ENCODE assay signal across 25 cellular contexts in the genomic region with DNA sequence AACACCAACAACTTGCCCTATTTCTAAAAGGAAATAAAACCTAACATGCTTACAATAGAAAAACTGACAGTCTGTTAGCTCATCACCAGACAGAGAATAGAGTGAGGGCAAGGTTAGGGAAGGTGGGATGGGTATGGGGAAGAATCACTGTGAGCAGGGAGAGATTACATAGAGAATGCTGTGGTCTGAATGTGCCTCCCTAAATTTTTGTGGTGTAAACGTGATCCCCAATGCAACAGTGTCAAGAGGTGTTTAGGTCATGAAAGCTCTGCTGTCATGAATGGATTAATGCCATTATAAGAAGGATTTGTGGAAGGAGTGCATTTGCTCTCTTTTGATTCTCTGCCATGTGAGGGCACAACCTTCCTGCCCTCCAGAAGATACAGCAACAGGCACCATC.
DNase-seq lines count a peak whose midpoint lies in the region; TF ChIP-seq lines count a peak whose summit lies in the region.
"Had no signal": no experiment of that assay in that cellular context is flagged by ENCODE, and none has a peak within 500 bp of the region (broad histone marks: within the 10 kb centered on the region; RNA-seq: fewer than 3 reads in every experiment).

No MANE protein-coding gene starts in this region.

- H3K27me3 ChIP-seq in Loucy (ENCODE audit: insufficient read depth, low read length, poor library complexity, severe bottlenecking): no peaks in the 10 kb centered on the region
- no peaks in the 10 kb centered on the region for H3K27me3 ChIP-seq in neuronal stem cell (ENCODE audit: control insufficient read depth in 3 of 3, insufficient read depth in 3 of 3, low read depth in 1 of 3, low read length in 3 of 3)
- H3K27me3 ChIP-seq: BLaER1 had no signal

- H3K14ac ChIP-seq in neuronal stem cell (ENCODE audit: low read length): no peak overlapping the region

- no peak overlapping the region for H3K9ac ChIP-seq in Loucy (ENCODE audit: low read depth, low read length, poor library complexity, severe bottlenecking)
- H3K9ac ChIP-seq in neuronal stem cell (ENCODE audit: low read depth, low read length, poor library complexity): peak overlapping the region; percentile 5
- H3K9ac ChIP-seq: BLaER1, KMS-11 had no signal

- DNase-seq in AG10803 (ENCODE audit: low read depth) (peak; percentile 25), chondrocyte (ENCODE audit: low spot score) (no peak), neuronal stem cell (ENCODE audit: low spot score) (no peak), SKM-1 (lab: John Stamatoyannopoulos, UW; ENCODE audit: unreplicated experiment) (no peak), G401 (ENCODE audit: low spot score) (no peak), NOMO-1 treated with DMSO at 0.1 percent for 48 hours (lab: John Stamatoyannopoulos, UW; ENCODE audit: unreplicated experiment) (no peak), iPS-NIHi7 (ENCODE audit: extremely low spot score) (no peak)
- DNase-seq: ACHN; activated CD4-positive, alpha-beta T cell treated with anti-CD3 and anti-CD28 coated beads for 4 hours; activated naive CD4-positive, alpha-beta T cell treated with Interleukin-2 at 50 U/mL for 16 hours; activated T-cell treated with anti-CD3 and anti-CD28 coated beads, Interleukin-2, amount 50 U/mL, for 72 hours; DMS79 treated with DMSO at 0.1 percent for 48 hours; natural killer cell; NCI-H1930; NCI-H2227 treated with DMSO at 0.1 percent for 48 hours; NCI-H69; RPMI8226; stimulated activated CD4-positive, alpha-beta T cell treated with anti-CD3 and anti-CD28 coated beads, Interleukin-1b, Interleukin-23, amount 100 ng/mL, for 48 hours had no signal

- no CpG with 5 or more reads among the region's 1 CpG for WGBS in neuronal stem cell (ENCODE audit: extremely low coverage in 2 of 2, insufficient read length in 2 of 2, insufficient replicate concordance in 1 of 2), 2 donors

- H3K4me2 ChIP-seq in Loucy (ENCODE audit: low read depth, low read length, poor library complexity, severe bottlenecking) (peak overlapping the region; percentile 22), neuronal stem cell (ENCODE audit: insufficient read depth, low read length, poor library complexity, severe bottlenecking) (no peak overlapping the region)
- H3K4me2 ChIP-seq: BLaER1, KMS-11 had no signal

- H3K4me3 Mint-ChIP-seq in chondrocyte (ENCODE audit: unreplicated experiment): no peak overlapping the region
- H3K4me3 Mint-ChIP-seq: activated T-cell treated with anti-CD3 and anti-CD28 coated beads, Interleukin-2, amount 50 U/mL, for 72 hours; central memory CD8-positive, alpha-beta T cell; natural killer cell; T-helper 2 cell treated with Interferon-gamma antibody and Interleukin-4, amounts not matched to agents 5 μg/mL and 100 μg/mL, for 36 hours had no signal

- H3K4me3 ChIP-seq in AG10803 (ENCODE audit: low read length) (no peak overlapping the region), Loucy (ENCODE audit: low read length, poor library complexity, severe bottlenecking) (no peak overlapping the region), neuronal stem cell (ENCODE audit: low read length in 2 of 2) (no peak overlapping the region)
- H3K4me3 ChIP-seq: BLaER1, SK-N-MC, skin epidermis had no signal

- H3K36me3 ChIP-seq in Loucy (ENCODE audit: insufficient read depth, low read length) (no peaks in the 10 kb centered on the region), neuronal stem cell (replicated peaks in 1 of 2; ENCODE audit: control insufficient read depth in 2 of 2, insufficient read depth in 2 of 2, low read length in 2 of 2) (peaks cover 3 to 26% of the 10 kb centered on the region in 2 donors)

- in situ Hi-C loops in G401 (cut with HindIII; ENCODE audit: low sequenced_read_pairs): no loop called here

- peaks cover 8% of the 10 kb centered on the region for H3K36me3 Mint-ChIP-seq in chondrocyte (ENCODE audit: low read depth)
- H3K36me3 Mint-ChIP-seq: natural killer cell had no signal

- H3K27me3 Mint-ChIP-seq in chondrocyte (ENCODE audit: low read depth): no peaks in the 10 kb centered on the region

- H3K9me2 ChIP-seq in Loucy (replicated peaks; ENCODE audit: low read depth, low read length): no peaks in the 10 kb centered on the region

- H3K4me1 ChIP-seq in Loucy (ENCODE audit: insufficient read depth, low read length, poor library complexity, severe bottlenecking): no peaks in the 10 kb centered on the region
- H3K4me1 ChIP-seq in neuronal stem cell (ENCODE audit: control insufficient read depth in 2 of 2, insufficient read depth in 1 of 2, low read depth in 1 of 2, low read length in 2 of 2): peaks cover 16 to 29% of the 10 kb centered on the region in 2 donors
- H3K4me1 ChIP-seq: BLaER1 had no signal

- H3K18ac ChIP-seq in neuronal stem cell (ENCODE audit: low read length): no peak overlapping the region

- H2BK120ac ChIP-seq in neuronal stem cell (ENCODE audit: low read depth, low read length): no peak overlapping the region

- no peak overlapping the region for H4K8ac ChIP-seq in neuronal stem cell (ENCODE audit: low read depth, low read length)

- H3K79me2 ChIP-seq in Loucy (ENCODE audit: insufficient read depth, low read length): no peaks in the 10 kb centered on the region

- H2AK5ac ChIP-seq in neuronal stem cell (ENCODE audit: low read depth, low read length): no peak overlapping the region

- no peak overlapping the region for H3K23ac ChIP-seq in neuronal stem cell (ENCODE audit: low read depth, low read length, poor library complexity)

- TF ChIP-seq CTCF in AG10803 (conservative IDR thresholded peaks at IDR 0.05; ENCODE audit: low read length) (no peak), Loucy (conservative IDR thresholded peaks at IDR 0.05; ENCODE audit: low read length) (no peak), chondrocyte (IDR thresholded peaks at IDR 0.05) (no peak)

- H2AFZ ChIP-seq in Loucy (ENCODE audit: low read length) (no peak overlapping the region; the same call in 1 of the 2 replicates), neuronal stem cell (ENCODE audit: low read length) (no peak overlapping the region)

- no peaks in the 10 kb centered on the region for H3F3A ChIP-seq in Loucy (ENCODE audit: low read depth)

- H2BK5ac ChIP-seq in neuronal stem cell (ENCODE audit: low read length): no peak overlapping the region

- H3K79me1 ChIP-seq in neuronal stem cell (ENCODE audit: low read depth, low read length): no peaks in the 10 kb centered on the region

- no peak overlapping the region for H4K91ac ChIP-seq in neuronal stem cell (ENCODE audit: low read depth, low read length, poor library complexity)

- H3K9me3 ChIP-seq in Loucy (ENCODE audit: insufficient read depth, low read depth, low read length): no peaks in the 10 kb centered on the region
- peaks cover 8 to 21% of the 10 kb centered on the region in 2 donors for H3K9me3 ChIP-seq in neuronal stem cell (replicated peaks in 1 of 2; ENCODE audit: control insufficient read depth in 2 of 2, insufficient read depth in 1 of 2, low read depth in 1 of 2, low read length in 2 of 2)

- H3K4me1 Mint-ChIP-seq in chondrocyte (ENCODE audit: low read depth): peaks cover 23% of the 10 kb centered on the region
- H3K4me1 Mint-ChIP-seq: central memory CD8-positive, alpha-beta T cell; natural killer cell had no signal

- peak overlapping the region; percentile 91 for H3K27ac Mint-ChIP-seq in chondrocyte (ENCODE audit: unreplicated experiment)
- H3K27ac Mint-ChIP-seq: activated T-cell treated with anti-CD3 and anti-CD28 coated beads, Interleukin-2, amount 50 U/mL, for 72 hours; natural killer cell; T-helper 2 cell treated with Interferon-gamma antibody and Interleukin-4, amounts not matched to agents 5 μg/mL and 100 μg/mL, for 36 hours had no signal

- no peaks in the 10 kb centered on the region for H4K20me1 ChIP-seq in Loucy (ENCODE audit: insufficient read depth, low read length, poor library complexity, severe bottlenecking)
- H4K20me1 ChIP-seq: BLaER1 had no signal

- H2BK15ac ChIP-seq in neuronal stem cell (ENCODE audit: low read length): no peak overlapping the region

- H3K27ac ChIP-seq in neuronal stem cell (replicated peaks; ENCODE audit: low read length): no peak overlapping the region
- H3K27ac ChIP-seq: BLaER1, KMS-11, SK-N-MC had no signal

- peaks cover 2% of the 10 kb centered on the region for H3K9me3 Mint-ChIP-seq in chondrocyte (ENCODE audit: low read depth)
- H3K9me3 Mint-ChIP-seq: central memory CD8-positive, alpha-beta T cell; natural killer cell; T-helper 2 cell treated with Interferon-gamma antibody and Interleukin-4, amounts not matched to agents 5 μg/mL and 100 μg/mL, for 36 hours had no signal

- no peak overlapping the region for H2BK12ac ChIP-seq in neuronal stem cell (ENCODE audit: low read length)

- H3K4ac ChIP-seq in neuronal stem cell (ENCODE audit: low read length): no peak overlapping the region
